10 cellular contexts compared by ENCODE assay signal in genomic region chr5:172417983-172418630, GRCh38. TPM values are rescaled to one million over a fixed set of nuclear protein-coding genes. Genes with fewer than 3 reads are reported as not detected.
A peak's percentile ranks its signal among the peaks of the same experiment; 100 is the strongest.
DNase-seq lines count a peak whose midpoint lies in the region; ATAC-seq, FAIRE-seq and TF ChIP-seq lines count a peak whose summit lies in the region.
"Had no signal": no experiment of that assay in that cellular context is flagged by ENCODE, and none has a peak within 500 bp of the region (broad histone marks: within the 10 kb centered on the region; RNA-seq: fewer than 3 reads in every experiment).

No MANE protein-coding gene starts in this region.

- H3K27me3 Mint-ChIP-seq in CD4-positive, alpha-beta T cell: no peaks in the 10 kb centered on the region

- no peak overlapping the region for H3K4me3 ChIP-seq in left ventricle myocardium inferior

- no peaks in the 10 kb centered on the region for H3K9me3 ChIP-seq in left ventricle myocardium inferior (replicated peaks)
- H3K9me3 ChIP-seq in CD4-positive, alpha-beta T cell (ENCODE audit: control insufficient read depth, low read length): no peaks in the 10 kb centered on the region

- H3K4me3 Mint-ChIP-seq in CD4-positive, alpha-beta T cell: no peak overlapping the region
- H3K4me3 Mint-ChIP-seq: central memory CD8-positive, alpha-beta T cell had no signal

- H3K4me1 Mint-ChIP-seq in CD4-positive, alpha-beta T cell (ENCODE audit: low read depth): no peaks in the 10 kb centered on the region

- POLR2A ChIA-PET in CD4-positive, alpha-beta T cell (lab: Charles Lee): no interaction called here

- H3K27ac ChIP-seq in left ventricle myocardium inferior (replicated peaks): peak overlapping the region; percentile 69
- H3K27ac ChIP-seq in CD4-positive, alpha-beta T cell (ENCODE audit: low read depth, low read length): no peak overlapping the region

- peak; percentile 32 for DNase-seq in ELF-1 (ENCODE audit: low read depth, low spot score)
- peak in 47 of 58 donors; percentile 36 to 87 (median 61) for DNase-seq in anterior cingulate cortex (lab: John Stamatoyannopoulos, UW)
- peak; percentile 86 for DNase-seq in left ventricle myocardium inferior
- peak; percentile 78 for DNase-seq in renal cortical epithelial cell (ENCODE audit: low read depth)
- no peak for DNase-seq in GM12891 (ENCODE audit: insufficient read length, low spot score)
- no peak for DNase-seq in activated CD8-positive, alpha-beta memory T cell treated with anti-CD3 and anti-CD28 coated beads, Interleukin-2, amount 50 U/mL, for 48 hours
- no peak for DNase-seq in CD4-positive, alpha-beta T cell

- CTCF ChIA-PET in CD4-positive, alpha-beta T cell (lab: Charles Lee): no interaction called here

- no peaks in the 10 kb centered on the region for H3K36me3 ChIP-seq in left ventricle myocardium inferior

- H3K36me3 Mint-ChIP-seq in CD4-positive, alpha-beta T cell (ENCODE audit: low read depth): no peaks in the 10 kb centered on the region

- H3K27ac Mint-ChIP-seq in CD4-positive, alpha-beta T cell: no peak overlapping the region

- intact Hi-C loops in left ventricle myocardium inferior (cut with micrococcal nuclease): no loop called here
- intact Hi-C loops in CD4-positive, alpha-beta T cell (cut with DNase I, micrococcal nuclease): no loop called here

- FAIRE-seq in GM12891 (lab: Jason Lieb, UNC): no peak
- FAIRE-seq: GM18507 had no signal

- TF ChIP-seq POLR2A in GM12891 (IDR thresholded peaks at IDR 0.05; ENCODE audit: low read depth, low read length): no peak

- no peaks in the 10 kb centered on the region for H3K27me3 ChIP-seq in left ventricle myocardium inferior (ENCODE audit: low read depth)
- no peaks in the 10 kb centered on the region for H3K27me3 ChIP-seq in CD4-positive, alpha-beta T cell (ENCODE audit: control insufficient read depth, insufficient read depth, low read length)

- ATAC-seq in CD4-positive, alpha-beta T cell (ENCODE audit: poor library complexity): no peak
- no peak for ATAC-seq in HG03520 (IDR thresholded peaks at IDR 0.05; ENCODE audit: unreplicated experiment)

- TF ChIP-seq CTCF in left ventricle myocardium inferior (IDR thresholded peaks at IDR 0.05; ENCODE audit: borderline replicate concordance): no peak
- no peak for TF ChIP-seq CTCF in CD4-positive, alpha-beta T cell (IDR thresholded peaks at IDR 0.05)

- H3K4me1 ChIP-seq in left ventricle myocardium inferior: peaks cover 53% of the 10 kb centered on the region

- H3K9me3 Mint-ChIP-seq in CD4-positive, alpha-beta T cell: no peaks in the 10 kb centered on the region
- H3K9me3 Mint-ChIP-seq: central memory CD8-positive, alpha-beta T cell had no signal

TF ChIP-seq in GM12891, 5 proteins besides CTCF, POLR2A, EP300 and RAD21:
- TF ChIP-seq SPI1 (IDR thresholded peaks at IDR 0.05; ENCODE audit: low read depth, low read length) (no peak), TAF1 (IDR thresholded peaks at IDR 0.05; ENCODE audit: low read depth, low read length) (no peak), POU2F2 (IDR thresholded peaks at IDR 0.05; ENCODE audit: low read depth, low read length) (no peak), POLR2AphosphoS5 (IDR thresholded peaks at IDR 0.05; ENCODE audit: low read depth, low read length) (no peak), PAX5 (IDR thresholded peaks at IDR 0.05; ENCODE audit: insufficient read depth, low read length, severe bottlenecking) (no peak)
TF ChIP-seq in GM12891: peak in this region for 0.

RNA-seq across cellular contexts. Expression of gene SH3PXD2B, which starts 36.2 kb away (rescaled TPM):
- total RNA-seq in left ventricle myocardium inferior: 5.2 TPM
- total RNA-seq in renal cortical epithelial cell: 8.3 and 12.9 TPM in 2 replicates
- 0.06 TPM for polyA plus RNA-seq in GM12891 (2012; ENCODE audit: low read depth, missing spikeins)
- under 1 TPM; 0.60 to 0.95 TPM for total RNA-seq in CD4-positive, alpha-beta T cell

Comparison
In these comparisons a context has a peak if more than half of its experiments do, and no peak if none do; other contexts are left out.
1. DNase-seq: peak in ELF-1 (single experiment), anterior cingulate cortex (47 of 58), left ventricle myocardium inferior (single experiment) and renal cortical epithelial cell (single experiment); none in GM12891 (single experiment), activated CD8-positive, alpha-beta memory T cell treated with anti-CD3 and anti-CD28 coated beads, Interleukin-2, amount 50 U/mL, for 48 hours (single experiment) and CD4-positive, alpha-beta T cell (0 of 10).